ENCODE assay signal across 8 cellular contexts in genomic region chr17:82298538-82299421, GRCh38. TPM values are rescaled to one million over a fixed set of nuclear protein-coding genes. Genes with fewer than 3 reads are reported as not detected.
DNase-seq lines count a peak whose midpoint lies in the region; ATAC-seq and TF ChIP-seq lines count a peak whose summit lies in the region.

No MANE protein-coding gene starts in this region.

- no peaks in the 10 kb centered on the region for H3K9me3 ChIP-seq in CD8-positive, alpha-beta memory T cell (ENCODE audit: low read length)
- H3K9me3 ChIP-seq in Peyer's patch (no peaks in the 10 kb centered on the region), sigmoid colon (no peaks in the 10 kb centered on the region)

- TF ChIP-seq CTCF in Peyer's patch (IDR thresholded peaks at IDR 0.05) = no peak
- TF ChIP-seq CTCF in sigmoid colon (IDR thresholded peaks at IDR 0.05) = no peak
- no peak for TF ChIP-seq CTCF in GM10248 (IDR thresholded peaks at IDR 0.05; ENCODE audit: control extremely low read depth, extremely low read depth, low read depth, missing control alignments)
- no peak for TF ChIP-seq CTCF in mesothelial cell of epicardium (IDR thresholded peaks at IDR 0.05; ENCODE audit: unreplicated experiment)

- H3K4me1 ChIP-seq in CD8-positive, alpha-beta memory T cell (ENCODE audit: insufficient read depth, low read length) = peaks cover 70% of the 10 kb centered on the region
- peaks cover 3 to 68% (median 40%) of the 10 kb centered on the region in 4 donors for H3K4me1 ChIP-seq in Peyer's patch
- H3K4me1 ChIP-seq in sigmoid colon = peaks cover 0 to 54% (median 47%) of the 10 kb centered on the region in 4 donors

- H3K36me3 ChIP-seq in CD8-positive, alpha-beta memory T cell (ENCODE audit: insufficient read depth, low read length) = no peaks in the 10 kb centered on the region
- H3K36me3 ChIP-seq in Peyer's patch (no peaks in the 10 kb centered on the region), sigmoid colon (no peaks in the 10 kb centered on the region)

- POLR2A ChIA-PET in CD8-positive, alpha-beta memory T cell (lab: Charles Lee) = interaction anchor here (1.0 to 5.4 kb wide), 6 partner anchors 15 to 98 kb away, joined by 4 to 37 read pairs (median 6); partner anchors contain the start of genes CD7, CSNK1D and SLC16A3
- POLR2A ChIA-PET in GM10248 (lab: Yijun Ruan, JAX) = interaction anchor here (1.0 to 1.3 kb wide), 2 partner anchors 57 to 70 kb away, joined by 3 read pairs; partner anchors contain the start of gene SLC16A3

- H3K4me1 Mint-ChIP-seq in CD8-positive, alpha-beta memory T cell = peaks cover 67 to 93% (median 85%) of the 10 kb centered on the region in 3 donors
- H3K4me1 Mint-ChIP-seq in effector memory CD8-positive, alpha-beta T cell (ENCODE audit: low read depth in 2 of 2) = peaks cover 60% of the 10 kb centered on the region in 2 donors
- H3K4me1 Mint-ChIP-seq in mesothelial cell of epicardium = peaks cover 47% of the 10 kb centered on the region

- H3K27ac ChIP-seq in CD8-positive, alpha-beta memory T cell (ENCODE audit: low read depth, low read length) = peak overlapping the region; percentile 95
- H3K27ac ChIP-seq in Peyer's patch (peak overlapping the region; percentile 98 to 100 (median 99)), sigmoid colon (peak overlapping the region; percentile 79 to 86 (median 84))

- peak overlapping the region; percentile 79 for H3K4me3 ChIP-seq in CD8-positive, alpha-beta memory T cell (ENCODE audit: low read length)
- peak overlapping the region; percentile 45 to 66 (median 52) for H3K4me3 ChIP-seq in Peyer's patch
- H3K4me3 ChIP-seq in sigmoid colon = peak overlapping the region; percentile 11 to 52 (median 45)

- H3K27me3 ChIP-seq in CD8-positive, alpha-beta memory T cell (ENCODE audit: insufficient read depth, low read length, poor library complexity, severe bottlenecking) = no peaks in the 10 kb centered on the region
- no peaks in the 10 kb centered on the region for H3K27me3 ChIP-seq in Peyer's patch
- no peaks in the 10 kb centered on the region for H3K27me3 ChIP-seq in sigmoid colon

- TF ChIP-seq EP300 in sigmoid colon (IDR thresholded peaks at IDR 0.05) = no peak

- CTCF ChIA-PET in CD8-positive, alpha-beta memory T cell (lab: Charles Lee) = interaction anchor here (0.9 to 9.3 kb wide), 15 partner anchors 11 to 268 kb away, joined by 3 to 127 read pairs (median 4); partner anchors contain the start of genes CD7 and CSNK1D
- CTCF ChIA-PET in GM10248 (lab: Yijun Ruan, JAX) = interaction anchor here (0.7 to 6.8 kb wide), 10 partner anchors 8 to 158 kb away, joined by 3 to 59 read pairs (median 4); no protein-coding TSS in a partner anchor

- peaks cover 0 to 9% of the 10 kb centered on the region in 2 donors for H3K27me3 Mint-ChIP-seq in CD8-positive, alpha-beta memory T cell
- H3K27me3 Mint-ChIP-seq in effector memory CD8-positive, alpha-beta T cell = no peaks in the 10 kb centered on the region
- peaks cover 24% of the 10 kb centered on the region for H3K27me3 Mint-ChIP-seq in mesothelial cell of epicardium (ENCODE audit: low read depth)

- TF ChIP-seq POLR2A in Peyer's patch (IDR thresholded peaks at IDR 0.05) = peak in 1 of 2 donors; percentile 4
- no peak for TF ChIP-seq POLR2A in sigmoid colon (IDR thresholded peaks at IDR 0.05)

- H3K4me3 Mint-ChIP-seq in CD8-positive, alpha-beta memory T cell = peak overlapping the region; percentile 91 to 98 (median 96)
- peak overlapping the region; percentile 91 to 92 for H3K4me3 Mint-ChIP-seq in effector memory CD8-positive, alpha-beta T cell
- no peak overlapping the region for H3K4me3 Mint-ChIP-seq in mesothelial cell of epicardium

- DNase-seq in CD8-positive, alpha-beta memory T cell = peak in 1 of 5 donors; percentile 59
- DNase-seq in Peyer's patch (peak in 1 of 3 donors; percentile 55), sigmoid colon (peak; percentile 74), GM10248 (ENCODE audit: extremely low spot score) (no peak), NCI-H2196 treated with DMSO at 0.1 percent for 48 hours (lab: John Stamatoyannopoulos, UW; ENCODE audit: unreplicated experiment) (no peak), mesothelial cell of epicardium (ENCODE audit: low spot score in 2 of 2, unreplicated experiment in 2 of 2) (no peak), Ammon's horn (ENCODE audit: low spot score) (no peak)
- no peak for DNase-seq in effector memory CD8-positive, alpha-beta T cell

- peak; percentile 3 for ATAC-seq in effector memory CD8-positive, alpha-beta T cell (replicated peaks)

- peak overlapping the region; percentile 100 for H3K27ac Mint-ChIP-seq in CD8-positive, alpha-beta memory T cell
- H3K27ac Mint-ChIP-seq in effector memory CD8-positive, alpha-beta T cell = peak overlapping the region; percentile 100
- H3K27ac Mint-ChIP-seq in mesothelial cell of epicardium = no peak overlapping the region

- peaks cover 0 to 9% (median 0%) of the 10 kb centered on the region in 3 donors for H3K36me3 Mint-ChIP-seq in CD8-positive, alpha-beta memory T cell
- peaks cover 42% of the 10 kb centered on the region for H3K36me3 Mint-ChIP-seq in effector memory CD8-positive, alpha-beta T cell (ENCODE audit: insufficient read depth)
- no peaks in the 10 kb centered on the region for H3K36me3 Mint-ChIP-seq in mesothelial cell of epicardium

- H3K9me3 Mint-ChIP-seq in CD8-positive, alpha-beta memory T cell = no peaks in the 10 kb centered on the region
- H3K9me3 Mint-ChIP-seq in effector memory CD8-positive, alpha-beta T cell = peaks cover 0 to 2% of the 10 kb centered on the region in 2 donors
- H3K9me3 Mint-ChIP-seq in mesothelial cell of epicardium = no peaks in the 10 kb centered on the region

- WGBS in sigmoid colon, 2 donors = 69 to 70% methylated on average over 27 of the region's 27 CpGs

- intact Hi-C loops in sigmoid colon (cut with DNase I) = loop anchor here (2.0 to 5.0 kb wide), 4 partner anchors 22 to 154 kb away; partner anchors contain the start of genes CYBC1 and SECTM1

RNA-seq across cellular contexts. Expression of gene CD7, which starts 18.6 kb away (rescaled TPM):
- 100 to 1,000 TPM; 186 to 190 TPM for total RNA-seq in CD8-positive, alpha-beta memory T cell
- polyA plus RNA-seq in CD8-positive, alpha-beta memory T cell = 193 TPM
- 10 to 100 TPM in 3 of 4 donors, not detected in 1; 11.6 to 15.4 (median 15.2) TPM for total RNA-seq in Peyer's patch
- total RNA-seq in sigmoid colon = 1 to 10 TPM in 2 of 4 donors, not detected in 2; 2.8 to 4.3 TPM
- 10 to 100 TPM in 1 of 3 donors, 1 to 10 TPM in 1, under 1 TPM in 1; 0.60 to 38.3 (median 4.6) TPM for polyA plus RNA-seq in sigmoid colon
- total RNA-seq in mesothelial cell of epicardium = 0.83 to 1.4 TPM (median 1.2 TPM) in 3 replicates

RNA-seq across cellular contexts. Expression of gene CSNK1D, which starts 25.3 kb away (rescaled TPM):
- 100 to 1,000 TPM; 129 to 141 TPM for total RNA-seq in CD8-positive, alpha-beta memory T cell
- 74.6 TPM for polyA plus RNA-seq in CD8-positive, alpha-beta memory T cell
- total RNA-seq in Peyer's patch = 100 to 1,000 TPM; 148 to 232 (median 215) TPM
- total RNA-seq in sigmoid colon = 10 to 100 TPM; 45.1 to 61.2 (median 48.9) TPM
- polyA plus RNA-seq in sigmoid colon = 100 to 1,000 TPM in 1 of 3 donors, 10 to 100 TPM in 2; 55.9 to 142 (median 86.2) TPM
- 202 to 212 TPM (median 204 TPM) in 3 replicates for total RNA-seq in mesothelial cell of epicardium

RNA-seq across cellular contexts. Expression of gene SECTM1, which starts 34.8 kb away (rescaled TPM):
- 1 to 10 TPM in 1 of 2 experiments, under 1 TPM in 1; 0.49 to 1.1 TPM for total RNA-seq in CD8-positive, alpha-beta memory T cell
- 1.9 TPM for polyA plus RNA-seq in CD8-positive, alpha-beta memory T cell
- total RNA-seq in Peyer's patch (100 to 1,000 TPM in 2 of 4 donors, 10 to 100 TPM in 2; 10.7 to 258 (median 94.5) TPM), sigmoid colon (10 to 100 TPM in 2 of 4 donors, 1 to 10 TPM in 2; 8.4 to 56.9 (median 10.5) TPM), mesothelial cell of epicardium (5.8 to 7.0 TPM (median 7.0 TPM) in 3 replicates)
- polyA plus RNA-seq in sigmoid colon = 100 to 1,000 TPM in 1 of 3 donors, 10 to 100 TPM in 2; 64.3 to 105 (median 80.8) TPM

Comparison
In these comparisons a context has a peak if more than half of its experiments do, and no peak if none do; other contexts are left out.
1. RNA of gene CD7, which starts 18.6 kb away (total RNA-seq): 186 to 190 TPM in CD8-positive, alpha-beta memory T cell; 11.6 to 15.4 TPM in Peyer's patch, 2.8 to 4.3 TPM in sigmoid colon and 0.83 to 1.4 TPM in mesothelial cell of epicardium; every median in the first group is over 10 times any median in the second.
2. Peak in every context shown above with its lines, with median percentiles within 50 percentile points of each other: H3K27ac ChIP-seq and H3K4me3 ChIP-seq.